Comparison of ENCODE assay signal across 8 cellular contexts in the genomic region with DNA sequence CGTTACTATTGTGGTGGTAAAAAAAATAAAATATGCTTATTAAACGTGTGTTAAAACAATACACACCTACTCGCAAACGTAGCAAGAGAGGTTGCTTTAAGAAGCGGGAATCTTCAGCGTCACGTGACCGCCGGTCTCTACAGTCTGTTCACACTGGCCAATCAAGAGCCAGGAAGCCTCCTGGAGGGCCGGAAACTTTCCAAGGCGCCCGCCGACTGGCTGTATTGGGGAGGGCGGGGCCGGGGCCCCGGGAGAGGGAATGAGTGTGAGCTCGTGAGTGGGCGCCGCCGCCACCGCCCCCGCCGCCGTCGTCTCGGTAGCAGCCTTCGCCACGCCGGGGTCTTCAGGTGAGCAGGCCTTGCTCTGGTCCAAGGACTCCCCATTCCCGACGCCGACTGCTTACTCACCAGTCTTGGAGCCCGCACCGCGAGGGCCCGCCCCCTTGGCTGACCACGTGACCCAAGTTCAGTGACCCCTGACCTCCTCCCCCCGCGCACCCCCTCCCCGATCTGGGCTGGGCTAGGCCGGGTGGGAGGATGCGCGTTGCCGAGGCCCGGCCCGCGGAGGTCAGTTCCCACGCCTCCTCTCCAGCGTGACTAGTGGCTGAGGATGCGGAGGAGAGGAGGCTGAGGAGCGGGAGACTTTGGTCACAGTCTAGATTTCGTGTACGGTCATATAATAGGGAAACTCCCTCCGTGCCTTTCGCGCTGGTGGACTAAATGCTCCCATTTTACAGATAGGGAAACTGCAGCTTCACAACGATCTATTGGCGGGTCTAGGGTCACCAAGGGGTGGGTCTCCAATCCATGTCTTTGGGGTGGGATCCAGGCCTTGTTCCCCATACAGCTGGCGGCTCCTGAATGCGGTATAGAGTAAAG. TPM values are rescaled to one million over a fixed set of nuclear protein-coding genes. Genes with fewer than 3 reads are reported as not detected.
A peak's percentile ranks its signal among the peaks of the same experiment; 100 is the strongest.
DNase-seq lines count a peak whose midpoint lies in the region; ATAC-seq, FAIRE-seq and TF ChIP-seq lines count a peak whose summit lies in the region.

A gene with protein sequence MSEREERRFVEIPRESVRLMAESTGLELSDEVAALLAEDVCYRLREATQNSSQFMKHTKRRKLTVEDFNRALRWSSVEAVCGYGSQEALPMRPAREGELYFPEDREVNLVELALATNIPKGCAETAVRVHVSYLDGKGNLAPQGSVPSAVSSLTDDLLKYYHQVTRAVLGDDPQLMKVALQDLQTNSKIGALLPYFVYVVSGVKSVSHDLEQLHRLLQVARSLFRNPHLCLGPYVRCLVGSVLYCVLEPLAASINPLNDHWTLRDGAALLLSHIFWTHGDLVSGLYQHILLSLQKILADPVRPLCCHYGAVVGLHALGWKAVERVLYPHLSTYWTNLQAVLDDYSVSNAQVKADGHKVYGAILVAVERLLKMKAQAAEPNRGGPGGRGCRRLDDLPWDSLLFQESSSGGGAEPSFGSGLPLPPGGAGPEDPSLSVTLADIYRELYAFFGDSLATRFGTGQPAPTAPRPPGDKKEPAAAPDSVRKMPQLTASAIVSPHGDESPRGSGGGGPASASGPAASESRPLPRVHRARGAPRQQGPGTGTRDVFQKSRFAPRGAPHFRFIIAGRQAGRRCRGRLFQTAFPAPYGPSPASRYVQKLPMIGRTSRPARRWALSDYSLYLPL (plus strand): TSS at position 253 of the 878 bp plus-strand sequence. CDS start 4,388 bp downstream, outside the sequence.

- TF ChIP-seq CTCF in left ventricle myocardium inferior (IDR thresholded peaks at IDR 0.05; ENCODE audit: borderline replicate concordance) (no peak), prostate gland (IDR thresholded peaks at IDR 0.05) (peak in 1 of 4 experiments; percentile 7)

- DNase-seq in GM12892 (ENCODE audit: insufficient read length) (peak; percentile 87), NCI-H1436 treated with DMSO at 0.1 percent for 48 hours (lab: John Stamatoyannopoulos, UW) (peak; percentile 92), amniotic stem cell (lab: John Stamatoyannopoulos, UW) (peak; percentile 90), left ventricle myocardium inferior (peak; percentile 98), prostate gland (ENCODE audit: low spot score) (peak; percentile 98)

- H3K36me3 ChIP-seq in left ventricle myocardium inferior (peaks cover 22% of the 10 kb centered on the region), prostate gland (no peaks in the 10 kb centered on the region), urinary bladder (ENCODE audit: insufficient read depth) (peaks cover 1% of the 10 kb centered on the region)

- TF ChIP-seq POLR2A in GM12892 (IDR thresholded peaks at IDR 0.05; ENCODE audit: low read depth, low read length) (peak; percentile 73), prostate gland (IDR thresholded peaks at IDR 0.05) (peak; percentile 41)

- peak; percentile 84 for ATAC-seq in HG02840 (IDR thresholded peaks at IDR 0.05; ENCODE audit: low FRiP score, unreplicated experiment)

- FAIRE-seq in GM12892 (lab: Jason Lieb, UNC) = peak; percentile 94

- H3K27ac ChIP-seq in left ventricle myocardium inferior (replicated peaks) (peak within 1 kb of the TSS; percentile 93), prostate gland (peak within 1 kb of the TSS; percentile 86 to 91), urinary bladder (ENCODE audit: low read depth) (peak within 1 kb of the TSS; percentile 96)

- 3% methylated on average over 50 of the region's 60 CpGs for WGBS in prostate gland
- WGBS in urinary bladder = 2% methylated on average over 60 of the region's 60 CpGs

- intact Hi-C loops in T-helper 1 cell treated with Interleukin-12 subunit alpha and Interleukin-12 subunit beta and Interleukin-4 antibody, amounts not matched to agents 30 ng/mL and 1 ng/mL, for 36 hours (cut with micrococcal nuclease) = loop anchor here (1.0 to 5.0 kb wide), 17 partner anchors 10 to 197 kb away; a partner anchor contains a TSS
- intact Hi-C loops in left ventricle myocardium inferior (cut with micrococcal nuclease) (no loop called here), prostate gland (cut with DNase I) (no loop called here)

- H3K9me3 ChIP-seq in left ventricle myocardium inferior (replicated peaks) (no peaks in the 10 kb centered on the region), prostate gland (no peaks in the 10 kb centered on the region)

- H3K27me3 ChIP-seq in left ventricle myocardium inferior (ENCODE audit: low read depth) (no peaks in the 10 kb centered on the region), prostate gland (replicated peaks; ENCODE audit: insufficient read depth) (no peaks in the 10 kb centered on the region)

- H3K4me3 ChIP-seq in left ventricle myocardium inferior (peak within 1 kb of the TSS; percentile 73), prostate gland (peak within 1 kb of the TSS; percentile 62 to 80), urinary bladder (ENCODE audit: low read depth, low read length) (peak within 1 kb of the TSS; percentile 58)

- H3K4me1 ChIP-seq in left ventricle myocardium inferior (peaks cover 29% of the 10 kb centered on the region), prostate gland (replicated peaks) (peaks cover 5% of the 10 kb centered on the region), urinary bladder (ENCODE audit: insufficient read depth) (no peaks in the 10 kb centered on the region)

RNA-seq across cellular contexts. Expression of the gene that starts here (rescaled TPM):
- polyA plus RNA-seq in GM12892 (2012; ENCODE audit: missing spikeins) = 14.0 TPM
- total RNA-seq in T-helper 1 cell treated with Interleukin-12 subunit alpha and Interleukin-12 subunit beta and Interleukin-4 antibody, amounts not matched to agents 30 ng/mL and 1 ng/mL, for 36 hours = 22.2 and 23.8 TPM in 2 replicates
- total RNA-seq in left ventricle myocardium inferior (8.0 TPM), prostate gland (10 to 100 TPM; 22.2 to 36.2 TPM), urinary bladder (8.5 TPM)
- polyA plus RNA-seq in urinary bladder = 21.9 TPM

Comparison
In these comparisons a context has a peak if more than half of its experiments do, and no peak if none do; other contexts are left out.
1. Peak in every context shown above with its lines: DNase-seq, ATAC-seq, H3K4me3 ChIP-seq and H3K27ac ChIP-seq.